8 cellular contexts compared by ENCODE assay signal in the genomic region with DNA sequence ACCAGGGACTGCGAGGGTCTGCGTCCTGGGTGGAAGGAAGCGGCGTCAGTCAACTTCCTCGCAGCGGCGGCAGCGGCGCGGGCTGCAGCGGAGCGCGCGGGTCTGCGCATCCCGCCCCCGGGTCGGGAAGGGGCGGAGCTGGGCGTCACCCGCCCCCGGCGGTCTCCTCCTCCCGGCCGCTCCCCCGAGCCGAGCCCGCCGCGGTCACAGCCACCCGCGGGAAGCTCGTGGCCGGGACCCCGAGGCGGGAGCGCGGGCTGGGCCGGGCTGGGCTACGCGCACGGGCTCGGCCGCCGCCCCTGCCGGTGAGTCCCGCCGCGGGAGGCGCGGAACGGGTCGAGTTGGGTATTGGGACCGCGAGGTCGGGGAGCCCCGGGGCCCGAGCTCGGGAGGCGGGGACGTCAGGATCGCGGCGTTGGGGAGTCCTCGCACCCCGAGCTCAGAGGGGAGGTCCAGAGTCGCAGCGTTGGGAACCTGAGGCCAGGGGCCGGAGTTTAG. TPM values are rescaled to one million over a fixed set of nuclear protein-coding genes. Genes with fewer than 3 reads are reported as not detected.
DNase-seq lines count a peak whose midpoint lies in the region; ATAC-seq lines count a peak whose summit lies in the region.

A gene with protein sequence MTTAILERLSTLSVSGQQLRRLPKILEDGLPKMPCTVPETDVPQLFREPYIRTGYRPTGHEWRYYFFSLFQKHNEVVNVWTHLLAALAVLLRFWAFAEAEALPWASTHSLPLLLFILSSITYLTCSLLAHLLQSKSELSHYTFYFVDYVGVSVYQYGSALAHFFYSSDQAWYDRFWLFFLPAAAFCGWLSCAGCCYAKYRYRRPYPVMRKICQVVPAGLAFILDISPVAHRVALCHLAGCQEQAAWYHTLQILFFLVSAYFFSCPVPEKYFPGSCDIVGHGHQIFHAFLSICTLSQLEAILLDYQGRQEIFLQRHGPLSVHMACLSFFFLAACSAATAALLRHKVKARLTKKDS (plus strand): TSS at position 207 of the 498 bp plus-strand sequence. CDS start 41,063 bp downstream, outside the sequence.

- no peaks in the 10 kb centered on the region for H3K27me3 Mint-ChIP-seq in IgD-negative memory B cell

- H3K4me1 ChIP-seq in SJCRH30 = 0 out of 2 replicates have a peak, but pooled peaks cover 1% of the 10 kb centered on the region

- H3K4me3 ChIP-seq in SJCRH30 = peak within 1 kb of the TSS; percentile 93

- no peaks in the 10 kb centered on the region for H3K9me3 Mint-ChIP-seq in IgD-negative memory B cell

- no peaks in the 10 kb centered on the region for H3K27me3 ChIP-seq in SJCRH30

- H3K27ac ChIP-seq in SJCRH30 = peak within 1 kb of the TSS; percentile 51

- ATAC-seq in GM21526 (IDR thresholded peaks at IDR 0.05; ENCODE audit: low FRiP score, unreplicated experiment) = peak; percentile 76

- H3K4me1 Mint-ChIP-seq in IgD-negative memory B cell = peaks cover 13 to 36% (median 20%) of the 10 kb centered on the region in 3 donors

- peak within 1 kb of the TSS; percentile 91 to 98 (median 97) for H3K4me3 Mint-ChIP-seq in IgD-negative memory B cell

- H3K36me3 ChIP-seq in SJCRH30 = no peaks in the 10 kb centered on the region

- DNase-seq in DMS153 treated with DMSO at 0.1 percent for 48 hours (lab: John Stamatoyannopoulos, UW; ENCODE audit: unreplicated experiment) = peak; percentile 31
- peak; percentile 66 to 73 for DNase-seq in SJCRH30
- peak; percentile 66 for DNase-seq in activated gamma-delta T cell treated with anti-CD3 and anti-CD28 coated beads, Interleukin-2, amount 50 U/mL, for 16 hours (ENCODE audit: low read depth)
- DNase-seq in glomerular endothelial cell (ENCODE audit: extremely low read depth, low read depth, low spot score) = no peak
- peak; percentile 57 for DNase-seq in occipital lobe (lab: John Stamatoyannopoulos, UW)
- peak; percentile 84 for DNase-seq in superior temporal gyrus (ENCODE audit: extremely low spot score)

- H3K9me3 ChIP-seq in SJCRH30 (replicated peaks) = no peaks in the 10 kb centered on the region

- peak within 1 kb of the TSS; percentile 82 to 97 (median 94) for H3K27ac Mint-ChIP-seq in IgD-negative memory B cell

- no peaks in the 10 kb centered on the region for H3K36me3 Mint-ChIP-seq in IgD-negative memory B cell

RNA-seq across cellular contexts. Expression of the gene that starts here (rescaled TPM):
- polyA plus RNA-seq in IgD-negative memory B cell = 6.4 TPM
- total RNA-seq in SJCRH30 (2014; rRNA removed; shearing (Covaris generic)) = 3.3 and 3.4 TPM in 2 replicates
- total RNA-seq in glomerular endothelial cell (13.8 and 14.9 TPM in 2 replicates), occipital lobe (12.8 TPM)
